ENCODE assay signal across 18 cellular contexts in the genomic region with DNA sequence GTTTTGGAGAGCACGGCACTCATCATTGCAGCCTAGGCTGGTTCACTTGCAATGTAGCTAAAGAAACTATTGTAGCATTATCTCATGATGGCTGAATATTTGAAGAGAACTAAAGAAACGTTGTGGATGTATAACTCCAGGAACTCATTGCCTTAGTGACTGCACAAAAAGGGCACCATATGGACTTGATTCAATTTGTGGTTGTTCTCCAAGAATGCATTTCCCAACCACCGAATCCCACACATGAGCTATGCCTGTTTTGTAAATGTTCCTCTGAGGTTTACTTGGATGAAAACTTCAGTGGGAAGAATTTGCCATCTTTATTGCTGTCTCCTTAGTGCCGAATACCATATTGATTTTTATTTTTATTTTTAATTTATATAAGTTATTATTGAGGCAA. TPM values are rescaled to one million over a fixed set of nuclear protein-coding genes. Genes with fewer than 3 reads are reported as not detected.
"Had no signal": no experiment of that assay in that cellular context is flagged by ENCODE, and none has a peak within 500 bp of the region (broad histone marks: within the 10 kb centered on the region; RNA-seq: fewer than 3 reads in every experiment).

No MANE protein-coding gene starts in this region.

- H3K9me3 ChIP-seq: uterus had no signal

- H3K27ac ChIP-seq: dorsolateral prefrontal cortex, esophagus muscularis mucosa, lower lobe of right lung, parathyroid adenoma, skin epidermis, tibial artery, uterus had no signal

- H3K4me1 ChIP-seq: esophagus muscularis mucosa, lower lobe of right lung, parathyroid adenoma, tibial artery, uterus had no signal

- H3K4me3 ChIP-seq: dorsolateral prefrontal cortex, esophagus muscularis mucosa, lower lobe of right lung, skin epidermis, tibial artery, uterus had no signal

- H3K36me3 ChIP-seq: esophagus muscularis mucosa, lower lobe of right lung, tibial artery, uterus had no signal

- H3K79me2 ChIP-seq: parathyroid adenoma had no signal

- H3K9ac ChIP-seq: parathyroid adenoma had no signal

- H2AFZ ChIP-seq: parathyroid adenoma had no signal

- H3K27me3 ChIP-seq: dorsolateral prefrontal cortex, esophagus muscularis mucosa, tibial artery, uterus had no signal

- DNase-seq: activated B cell treated with CpG ODN at 0.5 μM for 24 hours; activated CD4-positive, alpha-beta T cell treated with anti-CD3 and anti-CD28 coated beads, Interleukin-2, amount 10 ng/mL, durations not matched to agents 24 days and 14 days; activated naive CD4-positive, alpha-beta T cell treated with anti-CD3 and anti-CD28 coated beads, Interleukin-2, amount 50 U/mL, for 16 hours; activated T-cell treated with anti-CD3 and anti-CD28 coated beads for 4 hours; dorsolateral prefrontal cortex; hypothalamus; left cardiac atrium; lower lobe of right lung; naive B cell; T-helper 17 cell; tibial artery; uterus had no signal

- ATAC-seq: left cardiac atrium, lower lobe of right lung, T-helper 17 cell had no signal

RNA-seq across cellular contexts. Expression of gene DOK6, which starts 43.5 kb away (rescaled TPM):
- total RNA-seq: activated B cell treated with CpG ODN at 0.5 μM for 24 hours; activated CD4-positive, alpha-beta T cell treated with anti-CD3 and anti-CD28 coated beads, Interleukin-2, amount 10 ng/mL, durations not matched to agents 24 days and 14 days; activated CD8-positive, alpha-beta memory T cell treated with anti-CD3 and anti-CD28 coated beads for 36 hours; activated T-helper 2 cell treated with anti-CD3 and anti-CD28 coated beads, Interferon-gamma antibody, Interleukin-2, Interleukin-4, amounts not matched to agents 10 μg/mL and 5 μg/mL and 100 μg/mL, durations not matched to agents 14 hours and 24 hours and 36 hours; bronchial epithelial cell had no signal
